ENCODE assay signal across 8 cellular contexts in the genomic region with DNA sequence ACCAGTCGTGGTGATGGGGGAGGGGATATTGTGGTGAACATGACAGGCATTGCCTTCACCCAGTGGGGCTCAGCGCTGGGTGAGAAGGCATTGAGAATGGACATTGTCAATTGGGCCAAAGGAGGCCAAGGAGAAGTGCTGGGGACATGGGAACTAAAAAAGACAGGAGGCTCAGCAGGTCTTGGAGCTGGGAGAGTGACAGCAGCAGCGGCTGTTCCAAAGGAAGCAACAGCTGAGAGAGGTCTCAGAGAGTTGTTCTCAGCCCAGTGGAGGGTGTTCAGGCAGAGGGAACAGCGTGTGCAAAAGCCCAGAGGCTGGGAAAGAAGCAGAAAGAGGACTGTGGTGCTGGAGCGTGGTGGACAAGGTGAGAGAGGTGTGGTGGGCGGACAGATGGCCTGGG. TPM values are rescaled to one million over a fixed set of nuclear protein-coding genes. Genes with fewer than 3 reads are reported as not detected.
A peak's percentile ranks its signal among the peaks of the same experiment; 100 is the strongest.
DNase-seq lines count a peak whose midpoint lies in the region; ATAC-seq and TF ChIP-seq lines count a peak whose summit lies in the region.
"Not testable (repeated sequence)": the region's sequence is repeated elsewhere in the genome, so short reads cannot be mapped to it uniquely, and the experiment has no call there.

No MANE protein-coding gene starts in this region.

- not testable (repeated sequence) for H3K27ac ChIP-seq in CD4-positive, alpha-beta T cell (ENCODE audit: low read depth, low read length)

- not testable (repeated sequence) for H3K27me3 Mint-ChIP-seq in CD4-positive, alpha-beta T cell; IgD-negative memory B cell; activated T-cell treated with anti-CD3 and anti-CD28 coated beads, Interleukin-2, amount 50 U/mL, for 4 hours (ENCODE audit: low read depth); activated naive CD8-positive, alpha-beta T cell treated with anti-CD3 and anti-CD28 coated beads, Interleukin-2, amount 10 ng/mL, durations not matched to agents 7 days and 5 days; stimulated activated naive CD8-positive, alpha-beta T cell treated with anti-CD3 and anti-CD28 coated beads, Interleukin-15, amount 100 ng/mL, for 72 hours
- H3K27me3 Mint-ChIP-seq in WTC11 (ENCODE audit: low read depth) (peaks cover 35% of the 10 kb centered on the region), glutamatergic neuron (ENCODE audit: unreplicated experiment) (peaks cover 16% of the 10 kb centered on the region), nephron (ENCODE audit: low read depth) (peaks cover 24% of the 10 kb centered on the region)

- peak overlapping the region; percentile 80 for H3K4me3 Mint-ChIP-seq in CD4-positive, alpha-beta T cell
- H3K4me3 Mint-ChIP-seq in IgD-negative memory B cell, result peak overlapping the region in 3 of 4 donors; percentile 41 to 88 (median 78)
- peak overlapping the region; percentile 68 for H3K4me3 Mint-ChIP-seq in WTC11
- H3K4me3 Mint-ChIP-seq in activated T-cell treated with anti-CD3 and anti-CD28 coated beads, Interleukin-2, amount 50 U/mL, for 4 hours, result peak overlapping the region; percentile 74
- H3K4me3 Mint-ChIP-seq in activated naive CD8-positive, alpha-beta T cell treated with anti-CD3 and anti-CD28 coated beads, Interleukin-2, amount 10 ng/mL, durations not matched to agents 7 days and 5 days, result peak overlapping the region; percentile 52
- H3K4me3 Mint-ChIP-seq in glutamatergic neuron (ENCODE audit: unreplicated experiment), result peak overlapping the region; percentile 76
- H3K4me3 Mint-ChIP-seq in nephron, result peak overlapping the region; percentile 70 to 83 (median 78)
- H3K4me3 Mint-ChIP-seq in stimulated activated naive CD8-positive, alpha-beta T cell treated with anti-CD3 and anti-CD28 coated beads, Interleukin-15, amount 100 ng/mL, for 72 hours, result peak overlapping the region; percentile 60 to 81

- H3K4me1 Mint-ChIP-seq in CD4-positive, alpha-beta T cell (ENCODE audit: low read depth); IgD-negative memory B cell; activated T-cell treated with anti-CD3 and anti-CD28 coated beads, Interleukin-2, amount 50 U/mL, for 4 hours (ENCODE audit: low read depth); activated naive CD8-positive, alpha-beta T cell treated with anti-CD3 and anti-CD28 coated beads, Interleukin-2, amount 10 ng/mL, durations not matched to agents 7 days and 5 days; glutamatergic neuron (ENCODE audit: low read depth, unreplicated experiment); nephron: not testable (repeated sequence)
- peaks cover 22% of the 10 kb centered on the region for H3K4me1 Mint-ChIP-seq in WTC11
- peaks cover 13% of the 10 kb centered on the region for H3K4me1 Mint-ChIP-seq in stimulated activated naive CD8-positive, alpha-beta T cell treated with anti-CD3 and anti-CD28 coated beads, Interleukin-15, amount 100 ng/mL, for 72 hours

- DNase-seq in CD4-positive, alpha-beta T cell; WTC11 (ENCODE audit: low spot score); activated T-cell treated with anti-CD3 and anti-CD28 coated beads, Interleukin-2, amount 50 U/mL, for 4 hours; activated naive CD8-positive, alpha-beta T cell treated with anti-CD3 and anti-CD28 coated beads, Interleukin-2, amount 10 ng/mL, durations not matched to agents 7 days and 5 days; glutamatergic neuron; stimulated activated naive CD8-positive, alpha-beta T cell treated with anti-CD3 and anti-CD28 coated beads, Interleukin-15, amount 100 ng/mL, for 72 hours: not testable (repeated sequence)

- not testable (repeated sequence) for H3K9me3 ChIP-seq in CD4-positive, alpha-beta T cell (ENCODE audit: control insufficient read depth, low read length)

- CTCF ChIA-PET in CD4-positive, alpha-beta T cell (lab: Charles Lee), result not testable (repeated sequence)
- CTCF ChIA-PET in WTC11 (lab: Charles Lee), result interaction anchor here (1.0 to 1.4 kb wide), 2 partner anchors 37 to 56 kb away, joined by 3 to 5 read pairs; a partner anchor contains a TSS

- POLR2A ChIA-PET in CD4-positive, alpha-beta T cell (lab: Charles Lee); WTC11 (lab: Charles Lee): not testable (repeated sequence)
- POLR2A ChIA-PET in activated naive CD8-positive, alpha-beta T cell treated with anti-CD3 and anti-CD28 coated beads, Interleukin-2, amount 10 ng/mL, durations not matched to agents 7 days and 5 days (lab: Charles Lee), result interaction anchor here (0.8 kb wide), 1 partner anchor 42 kb away, joined by 3 read pairs; no protein-coding TSS in a partner anchor

- ATAC-seq in CD4-positive, alpha-beta T cell (ENCODE audit: poor library complexity); WTC11; activated T-cell treated with anti-CD3 and anti-CD28 coated beads, Interleukin-2, amount 50 U/mL, for 4 hours; activated naive CD8-positive, alpha-beta T cell treated with anti-CD3 and anti-CD28 coated beads, Interleukin-2, amount 10 ng/mL, durations not matched to agents 7 days and 5 days (ENCODE audit: low read depth); stimulated activated naive CD8-positive, alpha-beta T cell treated with anti-CD3 and anti-CD28 coated beads, Interleukin-15, amount 100 ng/mL, for 72 hours: not testable (repeated sequence)

- TF ChIP-seq CTCF in CD4-positive, alpha-beta T cell (IDR thresholded peaks at IDR 0.05); WTC11 (IDR thresholded peaks at IDR 0.05); glutamatergic neuron (IDR thresholded peaks at IDR 0.05; ENCODE audit: partially characterized antibody, unreplicated experiment); nephron (IDR thresholded peaks at IDR 0.05; ENCODE audit: unreplicated experiment in 3 of 3): not testable (repeated sequence)

- H3K9me3 Mint-ChIP-seq in CD4-positive, alpha-beta T cell; IgD-negative memory B cell; WTC11; activated T-cell treated with anti-CD3 and anti-CD28 coated beads, Interleukin-2, amount 50 U/mL, for 4 hours; activated naive CD8-positive, alpha-beta T cell treated with anti-CD3 and anti-CD28 coated beads, Interleukin-2, amount 10 ng/mL, durations not matched to agents 7 days and 5 days; glutamatergic neuron (ENCODE audit: unreplicated experiment); nephron; stimulated activated naive CD8-positive, alpha-beta T cell treated with anti-CD3 and anti-CD28 coated beads, Interleukin-15, amount 100 ng/mL, for 72 hours: not testable (repeated sequence)

- intact Hi-C loops in CD4-positive, alpha-beta T cell (cut with DNase I, micrococcal nuclease), result loop anchor here (5.0 to 10.0 kb wide), 2 partner anchors 57 to 784 kb away; a partner anchor contains a TSS

- H3K27ac Mint-ChIP-seq in CD4-positive, alpha-beta T cell; WTC11; activated naive CD8-positive, alpha-beta T cell treated with anti-CD3 and anti-CD28 coated beads, Interleukin-2, amount 10 ng/mL, durations not matched to agents 7 days and 5 days; glutamatergic neuron (ENCODE audit: unreplicated experiment); nephron; stimulated activated naive CD8-positive, alpha-beta T cell treated with anti-CD3 and anti-CD28 coated beads, Interleukin-15, amount 100 ng/mL, for 72 hours: not testable (repeated sequence)
- H3K27ac Mint-ChIP-seq in IgD-negative memory B cell, result peak overlapping the region in 1 of 3 donors; percentile 53

- H3K36me3 Mint-ChIP-seq in CD4-positive, alpha-beta T cell (ENCODE audit: low read depth); IgD-negative memory B cell; WTC11; activated T-cell treated with anti-CD3 and anti-CD28 coated beads, Interleukin-2, amount 50 U/mL, for 4 hours (ENCODE audit: insufficient read depth); activated naive CD8-positive, alpha-beta T cell treated with anti-CD3 and anti-CD28 coated beads, Interleukin-2, amount 10 ng/mL, durations not matched to agents 7 days and 5 days; glutamatergic neuron (ENCODE audit: unreplicated experiment); nephron (ENCODE audit: low read depth): not testable (repeated sequence)

- not testable (repeated sequence) for H3K27me3 ChIP-seq in CD4-positive, alpha-beta T cell (ENCODE audit: control insufficient read depth, insufficient read depth, low read length)

RNA-seq across cellular contexts. Expression of a gene that starts 56.6 kb away (rescaled TPM):
- total RNA-seq in CD4-positive, alpha-beta T cell, result 10 to 100 TPM; 18.3 to 19.5 TPM
- 18.1 TPM for polyA plus RNA-seq in IgD-negative memory B cell
- total RNA-seq in WTC11 (2021) (71.3 to 111 TPM (median 74.5 TPM) in 3 replicates), glutamatergic neuron (ENCODE audit: unreplicated experiment) (281 TPM)
- total RNA-seq in activated T-cell treated with anti-CD3 and anti-CD28 coated beads, Interleukin-2, amount 50 U/mL, for 4 hours, result 100 to 1,000 TPM; 100 to 142 (median 120) TPM
- 10 to 100 TPM; 40.0 to 42.6 TPM for total RNA-seq in activated naive CD8-positive, alpha-beta T cell treated with anti-CD3 and anti-CD28 coated beads, Interleukin-2, amount 10 ng/mL, durations not matched to agents 7 days and 5 days
